Comparison of ENCODE assay signal across 25 cellular contexts in the genomic region with DNA sequence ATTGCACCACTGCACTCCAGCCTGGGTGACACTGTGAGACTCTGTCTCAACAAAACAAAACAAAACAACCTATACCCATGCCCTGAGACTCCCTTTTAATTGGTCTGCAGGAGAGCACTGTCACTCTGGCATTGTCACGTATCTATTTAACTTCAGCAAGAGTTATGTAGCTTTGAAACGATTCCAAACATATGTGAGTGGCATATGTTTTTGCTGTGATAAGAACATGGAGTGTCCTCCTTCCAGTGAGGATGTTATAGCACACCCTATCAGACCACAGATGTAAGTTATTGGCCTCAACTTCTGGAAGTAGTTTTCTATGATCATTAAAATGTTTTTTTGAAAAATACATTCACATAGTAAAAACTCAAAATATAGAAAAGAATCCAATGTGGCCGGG. TPM values are rescaled to one million over a fixed set of nuclear protein-coding genes. Genes with fewer than 3 reads are reported as not detected.
"Had no signal": no experiment of that assay in that cellular context is flagged by ENCODE, and none has a peak within 500 bp of the region (broad histone marks: within the 10 kb centered on the region; RNA-seq: fewer than 3 reads in every experiment).

No MANE protein-coding gene starts in this region.

- H3K27me3 ChIP-seq: ascending aorta, body of pancreas, Peyer's patch, SJSA1 had no signal

- H3K27ac ChIP-seq: ascending aorta, body of pancreas, Peyer's patch, SJSA1 had no signal

- H3K9me3 ChIP-seq: ascending aorta, body of pancreas, Peyer's patch, SJSA1 had no signal

- H3K4me3 ChIP-seq: ascending aorta, body of pancreas, Peyer's patch, SJSA1 had no signal

- DNase-seq: activated CD4-positive, alpha-beta T cell treated with anti-CD3 and anti-CD28 coated beads for 4 hours; activated CD8-positive, alpha-beta T cell treated with anti-CD3 and anti-CD28 coated beads for 36 hours; activated effector memory CD4-positive, alpha-beta T cell treated with Interleukin-2 at 50 U/mL for 16 hours; activated naive CD4-positive, alpha-beta T cell; activated T-cell treated with anti-CD3 and anti-CD28 coated beads, Interleukin-2, amount 50 U/mL, for 24 hours; body of pancreas; central memory CD4-positive, alpha-beta T cell; Karpas-422; MM.1S; NCI-H1105; NCI-H1436; NCI-H187 treated with DMSO at 0.1 percent for 48 hours; NCI-H2081 treated with DMSO at 0.1 percent for 48 hours; NCI-H226; NCI-H69; NK-92 treated with Interleukin-12 subunit alpha and Interleukin-12 subunit beta, amount 100 ng/mL, for 24 hours; Peyer's patch; SHP77; T-cell; T-helper 2 cell; T1000 had no signal

- H3K36me3 ChIP-seq: ascending aorta, Peyer's patch had no signal

- ATAC-seq: activated CD4-positive, CD25-positive, alpha-beta regulatory T cell treated with anti-CD3 and anti-CD28 coated beads, Interleukin-2, amount 50 U/mL, for 24 hours; activated CD8-positive, alpha-beta T cell treated with anti-CD3 and anti-CD28 coated beads for 36 hours; body of pancreas; T-cell had no signal

- FAIRE-seq: bronchial epithelial cell had no signal

RNA-seq across cellular contexts. Expression of a gene that starts 15.5 kb away (rescaled TPM):
- total RNA-seq: bronchial epithelial cell had no signal
